8 cellular contexts compared by ENCODE assay signal in genomic region chr6:41723178-41723935, GRCh38. TPM values are rescaled to one million over a fixed set of nuclear protein-coding genes. Genes with fewer than 3 reads are reported as not detected.
DNase-seq lines count a peak whose midpoint lies in the region; ATAC-seq and TF ChIP-seq lines count a peak whose summit lies in the region.

No MANE protein-coding gene starts in this region.

- DNase-seq in Ammon's horn (ENCODE audit: low spot score) (peak; percentile 85), GM19238 (ENCODE audit: insufficient read length, low spot score) (peak; percentile 94), myocyte (ENCODE audit: low read depth) (peak; percentile 56), GOT3 (lab: John Stamatoyannopoulos, UW) (no peak)
- DNase-seq in activated T-cell treated with anti-CD3 and anti-CD28 coated beads, Interleukin-2, amount 50 U/mL, for 4 hours, result no peak

- H3K4me1 Mint-ChIP-seq in activated T-cell treated with anti-CD3 and anti-CD28 coated beads, Interleukin-2, amount 50 U/mL, for 4 hours (ENCODE audit: low read depth), result peaks cover 27% of the 10 kb centered on the region

- peak; percentile 62 for TF ChIP-seq POLR2A in Raji (IDR thresholded peaks at IDR 0.05; ENCODE audit: insufficient read depth, low read depth, low read length)

- H3K4me3 Mint-ChIP-seq in activated T-cell treated with anti-CD3 and anti-CD28 coated beads, Interleukin-2, amount 50 U/mL, for 4 hours, result no peak overlapping the region

- H3K9me3 Mint-ChIP-seq in activated T-cell treated with anti-CD3 and anti-CD28 coated beads, Interleukin-2, amount 50 U/mL, for 4 hours, result no peaks in the 10 kb centered on the region

- no peaks in the 10 kb centered on the region for H3K27me3 Mint-ChIP-seq in activated T-cell treated with anti-CD3 and anti-CD28 coated beads, Interleukin-2, amount 50 U/mL, for 4 hours (ENCODE audit: low read depth)

- H3K36me3 Mint-ChIP-seq in activated T-cell treated with anti-CD3 and anti-CD28 coated beads, Interleukin-2, amount 50 U/mL, for 4 hours (ENCODE audit: insufficient read depth), result peaks cover 3% of the 10 kb centered on the region

- peak; percentile 83 for ATAC-seq in HG03175 (IDR thresholded peaks at IDR 0.05; ENCODE audit: unreplicated experiment)
- ATAC-seq in esophagus mucosa, result peak; percentile 92
- no peak for ATAC-seq in activated T-cell treated with anti-CD3 and anti-CD28 coated beads, Interleukin-2, amount 50 U/mL, for 4 hours

RNA-seq across cellular contexts. Expression of gene TFEB, which starts 12.1 kb away (rescaled TPM):
- total RNA-seq in esophagus mucosa, result 10.9 TPM
- 6.4 and 10.6 TPM in 2 replicates for total RNA-seq in myocyte
- polyA plus RNA-seq in myocyte (2012), result 13.6 TPM
- total RNA-seq in activated T-cell treated with anti-CD3 and anti-CD28 coated beads, Interleukin-2, amount 50 U/mL, for 4 hours, result 10 to 100 TPM in 2 of 3 donors, 1 to 10 TPM in 1; 7.6 to 15.4 (median 10.8) TPM

RNA-seq across cellular contexts. Expression of gene PGC, which starts 23.8 kb away (rescaled TPM):
- total RNA-seq in esophagus mucosa (not detected), myocyte (not detected in 2 replicates)
- not detected for polyA plus RNA-seq in myocyte (2012)
- total RNA-seq in activated T-cell treated with anti-CD3 and anti-CD28 coated beads, Interleukin-2, amount 50 U/mL, for 4 hours, result under 1 TPM; 0.14 to 0.38 (median 0.24) TPM

RNA-seq across cellular contexts. Expression of gene FRS3, which starts 56.3 kb away (rescaled TPM):
- total RNA-seq in esophagus mucosa (2.2 TPM), myocyte (2.0 and 3.5 TPM in 2 replicates)
- polyA plus RNA-seq in myocyte (2012), result 4.0 TPM
- 1 to 10 TPM; 4.7 to 7.4 (median 5.3) TPM for total RNA-seq in activated T-cell treated with anti-CD3 and anti-CD28 coated beads, Interleukin-2, amount 50 U/mL, for 4 hours

RNA-seq across cellular contexts. Expression of gene PRICKLE4, which starts 57.2 kb away (rescaled TPM):
- total RNA-seq in esophagus mucosa (2.2 TPM), myocyte (1.3 and 3.5 TPM in 2 replicates)
- polyA plus RNA-seq in myocyte (2012), result 1.2 TPM
- not detected for total RNA-seq in activated T-cell treated with anti-CD3 and anti-CD28 coated beads, Interleukin-2, amount 50 U/mL, for 4 hours

Comparison
In these comparisons a context has a peak if more than half of its experiments do, and no peak if none do; other contexts are left out.
1. DNase-seq: peak in Ammon's horn (single experiment), GM19238 (single experiment) and myocyte (single experiment); none in activated T-cell treated with anti-CD3 and anti-CD28 coated beads, Interleukin-2, amount 50 U/mL, for 4 hours (single experiment) and GOT3 (single experiment).
2. ATAC-seq: peak in HG03175 (single experiment) and esophagus mucosa (single experiment); none in activated T-cell treated with anti-CD3 and anti-CD28 coated beads, Interleukin-2, amount 50 U/mL, for 4 hours (0 of 2).